1 cellular context compared by ENCODE assay signal in the genomic region with DNA sequence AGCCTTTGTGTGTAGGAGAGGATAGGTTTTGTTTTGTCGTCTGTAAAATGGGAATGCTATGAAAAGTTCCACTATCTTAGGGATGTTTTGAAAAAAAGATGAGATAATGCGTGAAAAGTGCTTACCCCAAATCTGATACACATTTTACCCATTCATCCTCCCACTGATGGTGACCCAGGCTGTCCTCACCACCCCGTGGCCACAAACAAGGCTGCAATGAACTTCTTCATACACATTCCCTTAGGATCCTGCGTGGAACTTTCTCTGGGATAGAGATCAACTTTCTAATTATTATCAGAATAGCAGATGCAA.
TF ChIP-seq lines count a peak whose summit lies in the region.

No MANE protein-coding gene starts in this region.

TF ChIP-seq in GM12878, 131 proteins besides CTCF, POLR2A, EP300 and RAD21 (continued from another document):
- TF ChIP-seq POLR2AphosphoS5 (IDR thresholded peaks at IDR 0.05; ENCODE audit: low read length) (no peak), CBX3 (IDR thresholded peaks at IDR 0.05; ENCODE audit: borderline replicate concordance, low read depth) (no peak)
TF ChIP-seq in GM12878: peak in this region for 0.
